Comparison of ENCODE assay signal across 8 cellular contexts in genomic region chr19:29671393-29672076, GRCh38. TPM values are rescaled to one million over a fixed set of nuclear protein-coding genes. Genes with fewer than 3 reads are reported as not detected.
A peak's percentile ranks its signal among the peaks of the same experiment; 100 is the strongest.
DNase-seq lines count a peak whose midpoint lies in the region; ATAC-seq lines count a peak whose summit lies in the region.

No MANE protein-coding gene starts in this region.

- H3K27ac Mint-ChIP-seq in activated T-cell treated with anti-CD3 and anti-CD28 coated beads, Interleukin-2, amount 50 U/mL, for 72 hours: peak overlapping the region; percentile 91

- H3K27me3 Mint-ChIP-seq in activated T-cell treated with anti-CD3 and anti-CD28 coated beads, Interleukin-2, amount 50 U/mL, for 72 hours (ENCODE audit: low read depth): no peaks in the 10 kb centered on the region

- H3K4me1 Mint-ChIP-seq in activated T-cell treated with anti-CD3 and anti-CD28 coated beads, Interleukin-2, amount 50 U/mL, for 72 hours (ENCODE audit: low read depth): peaks cover 87% of the 10 kb centered on the region

- ATAC-seq in GM18520 (IDR thresholded peaks at IDR 0.05; ENCODE audit: unreplicated experiment) (peak; percentile 63), HG02623 (IDR thresholded peaks at IDR 0.05; ENCODE audit: unreplicated experiment) (peak; percentile 56), Right ventricle myocardium superior (ENCODE audit: poor library complexity) (peak; percentile 65)
- ATAC-seq in activated T-cell treated with anti-CD3 and anti-CD28 coated beads, Interleukin-2, amount 50 U/mL, for 72 hours (replicated peaks in 1 of 2): peak; percentile 77 to 81

- DNase-seq in NCI-H69 (lab: John Stamatoyannopoulos, UW) (peak; percentile 57), Right ventricle myocardium superior (peak; percentile 77), NCI-H2081 (lab: John Stamatoyannopoulos, UW) (no peak), hepatic stellate cell (ENCODE audit: low spot score) (no peak)
- peak; percentile 90 to 93 for DNase-seq in activated T-cell treated with anti-CD3 and anti-CD28 coated beads, Interleukin-2, amount 50 U/mL, for 72 hours
- peak; percentile 95 for DNase-seq in stimulated activated CD4-positive, alpha-beta T cell treated with anti-CD3 and anti-CD28 coated beads, Interleukin-1b, Interleukin-23, amount 100 ng/mL, for 48 hours

- H3K4me3 Mint-ChIP-seq in activated T-cell treated with anti-CD3 and anti-CD28 coated beads, Interleukin-2, amount 50 U/mL, for 72 hours: peak overlapping the region; percentile 85 to 87

- intact Hi-C loops in Right ventricle myocardium superior (cut with DNase I): no loop called here

- peaks cover 14 to 24% of the 10 kb centered on the region in 2 donors for H3K36me3 Mint-ChIP-seq in activated T-cell treated with anti-CD3 and anti-CD28 coated beads, Interleukin-2, amount 50 U/mL, for 72 hours (ENCODE audit: insufficient read depth in 2 of 2)

- H3K9me3 Mint-ChIP-seq in activated T-cell treated with anti-CD3 and anti-CD28 coated beads, Interleukin-2, amount 50 U/mL, for 72 hours: peaks cover 0 to 2% of the 10 kb centered on the region in 2 donors

RNA-seq across cellular contexts. Expression of gene PLEKHF1, which starts 6.3 kb away (rescaled TPM):
- total RNA-seq in activated T-cell treated with anti-CD3 and anti-CD28 coated beads, Interleukin-2, amount 50 U/mL, for 72 hours: 10 to 100 TPM; 21.3 to 21.5 TPM
- 39.9 TPM for total RNA-seq in Right ventricle myocardium superior

RNA-seq across cellular contexts. Expression of gene C19orf12, which starts 43.5 kb away (rescaled TPM):
- 10 to 100 TPM; 32.1 to 35.6 TPM for total RNA-seq in activated T-cell treated with anti-CD3 and anti-CD28 coated beads, Interleukin-2, amount 50 U/mL, for 72 hours
- 59.9 TPM for total RNA-seq in Right ventricle myocardium superior

Comparison
In these comparisons a context has a peak if more than half of its experiments do, and no peak if none do; other contexts are left out.
1. DNase-seq: peak in NCI-H69 (single experiment), activated T-cell treated with anti-CD3 and anti-CD28 coated beads, Interleukin-2, amount 50 U/mL, for 72 hours (2 of 2), Right ventricle myocardium superior (single experiment) and stimulated activated CD4-positive, alpha-beta T cell treated with anti-CD3 and anti-CD28 coated beads, Interleukin-1b, Interleukin-23, amount 100 ng/mL, for 48 hours (single experiment); none in NCI-H2081 (0 of 2) and hepatic stellate cell (single experiment).
2. Peak in every context shown above with its lines, with median percentiles within 50 percentile points of each other: ATAC-seq.